ENCODE assay signal across 19 cellular contexts in genomic region chr1:55877440-55878232, GRCh38.
DNase-seq lines count a peak whose midpoint lies in the region; ATAC-seq and TF ChIP-seq lines count a peak whose summit lies in the region.
"Had no signal": no experiment of that assay in that cellular context is flagged by ENCODE, and none has a peak within 500 bp of the region (broad histone marks: within the 10 kb centered on the region; RNA-seq: fewer than 3 reads in every experiment).

No MANE protein-coding gene starts in this region.

- intact Hi-C loops in posterior cingulate gyrus (cut with DNase I) = no loop called here

- no peak overlapping the region for H4K91ac ChIP-seq in trophoblast cell (ENCODE audit: low read depth, low read length)

- H3K36me3 Mint-ChIP-seq in activated naive CD4-positive, alpha-beta T cell treated with anti-CD3 and anti-CD28 coated beads, Interleukin-2, amount 10 ng/mL, durations not matched to agents 7 days and 5 days = no peaks in the 10 kb centered on the region
- H3K36me3 Mint-ChIP-seq: CD4-positive, alpha-beta memory T cell had no signal

- no peaks in the 10 kb centered on the region for H3K9me3 Mint-ChIP-seq in activated naive CD4-positive, alpha-beta T cell treated with anti-CD3 and anti-CD28 coated beads, Interleukin-2, amount 10 ng/mL, durations not matched to agents 7 days and 5 days

- CTCF ChIA-PET in activated naive CD4-positive, alpha-beta T cell treated with anti-CD3 and anti-CD28 coated beads, Interleukin-2, amount 10 ng/mL, durations not matched to agents 7 days and 5 days (lab: Charles Lee) = no interaction called here

- no peak overlapping the region for H3K18ac ChIP-seq in trophoblast cell (ENCODE audit: low read length)

- no peak overlapping the region for H2BK120ac ChIP-seq in trophoblast cell (ENCODE audit: insufficient read depth, low read length, poor library complexity)

- no peaks in the 10 kb centered on the region for H3K27me3 Mint-ChIP-seq in activated naive CD4-positive, alpha-beta T cell treated with anti-CD3 and anti-CD28 coated beads, Interleukin-2, amount 10 ng/mL, durations not matched to agents 7 days and 5 days
- H3K27me3 Mint-ChIP-seq: CD4-positive, alpha-beta memory T cell had no signal

- no peak overlapping the region for H4K8ac ChIP-seq in trophoblast cell (ENCODE audit: low read depth, low read length)

- TF ChIP-seq CTCF in fibroblast of villous mesenchyme (IDR thresholded peaks at IDR 0.05; ENCODE audit: insufficient read depth, low read depth, low read length) = no peak

- no peak overlapping the region for H3K4me3 Mint-ChIP-seq in activated naive CD4-positive, alpha-beta T cell treated with anti-CD3 and anti-CD28 coated beads, Interleukin-2, amount 10 ng/mL, durations not matched to agents 7 days and 5 days
- H3K4me3 Mint-ChIP-seq: CD4-positive, alpha-beta memory T cell had no signal

- H2BK5ac ChIP-seq in trophoblast cell (ENCODE audit: low read depth, low read length, poor library complexity) = no peak overlapping the region

- H3K27me3 ChIP-seq in trophoblast cell (ENCODE audit: insufficient read depth, low read length) = no peaks in the 10 kb centered on the region

- H3K14ac ChIP-seq in trophoblast cell (ENCODE audit: low read length) = no peak overlapping the region

- H3K79me2 ChIP-seq in trophoblast cell (ENCODE audit: control insufficient read depth, insufficient read depth, low read length, poor library complexity) = no peaks in the 10 kb centered on the region

- H2AK5ac ChIP-seq in trophoblast cell (ENCODE audit: low read length) = no peak overlapping the region

- no peak overlapping the region for H3K23ac ChIP-seq in trophoblast cell (ENCODE audit: low read length)

- no peak overlapping the region for H3K4ac ChIP-seq in trophoblast cell (ENCODE audit: low read depth, low read length)

- peaks cover 2% of the 10 kb centered on the region in 2 experiments for H3K4me1 ChIP-seq in trophoblast cell (ENCODE audit: control insufficient read depth in 1 of 2, insufficient read depth in 2 of 2, low read length in 2 of 2)

- no peak overlapping the region for H2AFZ ChIP-seq in trophoblast cell (ENCODE audit: insufficient read depth, low read length, poor library complexity)
- H2AFZ ChIP-seq: GM23248 had no signal

- H3K4me1 Mint-ChIP-seq in activated naive CD4-positive, alpha-beta T cell treated with anti-CD3 and anti-CD28 coated beads, Interleukin-2, amount 10 ng/mL, durations not matched to agents 7 days and 5 days = no peaks in the 10 kb centered on the region
- H3K4me1 Mint-ChIP-seq: CD4-positive, alpha-beta memory T cell had no signal

- no peaks in the 10 kb centered on the region for H3K9me3 ChIP-seq in trophoblast cell (ENCODE audit: insufficient read depth, low read depth, low read length)

- DNase-seq in ELR (ENCODE audit: low read depth) (peak; percentile 3), NCI-H226 (peak; percentile 21), fibroblast of villous mesenchyme (ENCODE audit: low read depth) (peak; percentile 53), trophoblast cell (no peak), T-helper 9 cell (no peak), posterior cingulate gyrus (no peak)
- DNase-seq in activated naive CD4-positive, alpha-beta T cell treated with anti-CD3 and anti-CD28 coated beads, Interleukin-2, amount 10 ng/mL, durations not matched to agents 7 days and 5 days = no peak
- DNase-seq: Calu3; CD4-positive, alpha-beta memory T cell; DMS53; GM23248; HCEC 1CT; KG1; NCI-H1092; NCI-H1694; NCI-H345; NCI-H526; RPMI8226 had no signal

- H3K9ac ChIP-seq in trophoblast cell (ENCODE audit: low read length) = no peak overlapping the region
- H3K9ac ChIP-seq: GM23248 had no signal

- no peak overlapping the region for H3K27ac Mint-ChIP-seq in activated naive CD4-positive, alpha-beta T cell treated with anti-CD3 and anti-CD28 coated beads, Interleukin-2, amount 10 ng/mL, durations not matched to agents 7 days and 5 days
- H3K27ac Mint-ChIP-seq: CD4-positive, alpha-beta memory T cell had no signal

- H3K27ac ChIP-seq in trophoblast cell (ENCODE audit: low read depth, low read length) = no peak overlapping the region
- H3K27ac ChIP-seq: GM23248 had no signal

- peaks cover 3% of the 10 kb centered on the region for H3K79me1 ChIP-seq in trophoblast cell (ENCODE audit: low read length)

- WGBS in trophoblast cell (ENCODE audit: extremely low coverage, insufficient coverage, insufficient read length) = no CpG with 5 or more reads among the region's 6 CpGs

- H3K4me2 ChIP-seq in trophoblast cell (ENCODE audit: low read length) = no peak overlapping the region

- H2BK12ac ChIP-seq in trophoblast cell (ENCODE audit: low read length) = peak overlapping the region; percentile 9

- no peak for ATAC-seq in GM19023 (IDR thresholded peaks at IDR 0.05; ENCODE audit: unreplicated experiment)

- H3K4me3 ChIP-seq in fibroblast of villous mesenchyme (ENCODE audit: low read depth, low read length) = no peak overlapping the region
- no peak overlapping the region for H3K4me3 ChIP-seq in trophoblast cell (ENCODE audit: low read depth, low read length)
- H3K4me3 ChIP-seq: GM23248 had no signal

- H4K12ac ChIP-seq in trophoblast cell (ENCODE audit: low read depth, low read length) = no peak overlapping the region

- no peaks in the 10 kb centered on the region for H3K36me3 ChIP-seq in trophoblast cell (ENCODE audit: control insufficient read depth in 1 of 2, insufficient read depth in 2 of 2, low read length in 2 of 2)

Comparison
In these comparisons a context has a peak if more than half of its experiments do, and no peak if none do; other contexts are left out.
1. DNase-seq: peak in ELR (single experiment), NCI-H226 (single experiment) and fibroblast of villous mesenchyme (single experiment); none in trophoblast cell (0 of 2), T-helper 9 cell (single experiment), activated naive CD4-positive, alpha-beta T cell treated with anti-CD3 and anti-CD28 coated beads, Interleukin-2, amount 10 ng/mL, durations not matched to agents 7 days and 5 days (single experiment) and posterior cingulate gyrus (0 of 10).